Comparison of ENCODE assay signal across 32 cellular contexts in the genomic region with DNA sequence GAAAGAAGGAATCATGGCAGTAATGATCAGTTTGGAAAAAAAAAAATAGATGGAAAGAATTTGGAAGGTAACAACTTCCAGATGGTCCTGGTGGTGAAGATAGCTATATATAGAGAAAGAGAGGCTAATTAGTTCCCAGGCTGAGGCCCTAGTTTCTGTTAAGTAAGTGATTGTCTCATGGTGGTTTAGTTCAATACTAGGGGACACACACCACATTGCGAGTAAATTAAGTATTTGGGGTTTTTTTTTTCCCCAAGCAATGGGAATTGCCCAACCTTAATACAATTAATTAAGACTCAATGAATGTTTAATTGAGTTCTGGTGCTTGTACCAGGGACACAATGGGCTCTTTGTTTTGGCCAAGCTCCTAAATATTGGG.
"Had no signal": no experiment of that assay in that cellular context is flagged by ENCODE, and none has a peak within 500 bp of the region (broad histone marks: within the 10 kb centered on the region; RNA-seq: fewer than 3 reads in every experiment).

No MANE protein-coding gene starts in this region.

- H3K4me3 ChIP-seq: Peyer's patch had no signal

- H3K36me3 ChIP-seq: Peyer's patch, WERI-Rb-1 had no signal

- H3K4me1 ChIP-seq: Peyer's patch had no signal

- H3K9me3 ChIP-seq: Peyer's patch had no signal

- DNase-seq: activated CD4-positive, alpha-beta memory T cell treated with anti-CD3 and anti-CD28 coated beads, Interleukin-2, amount 10 ng/mL, durations not matched to agents 7 days and 5 days; activated CD4-positive, alpha-beta T cell treated with anti-CD3 and anti-CD28 coated beads for 1 hour; activated CD4-positive, alpha-beta T cell treated with anti-CD3 and anti-CD28 coated beads for 48 hours; activated CD4-positive, CD25-positive, alpha-beta regulatory T cell; activated CD8-positive, alpha-beta memory T cell treated with anti-CD3 and anti-CD28 coated beads for 24 hours; activated CD8-positive, alpha-beta memory T cell treated with anti-CD3 and anti-CD28 coated beads, Interleukin-2, amount 10 ng/mL, durations not matched to agents 7 days and 5 days; activated CD8-positive, alpha-beta memory T cell treated with anti-CD3 and anti-CD28 coated beads, Interleukin-2, amount 50 U/mL, for 48 hours; activated gamma-delta T cell; activated naive CD4-positive, alpha-beta T cell treated with Interleukin-2 at 50 U/mL for 16 hours; activated naive CD8-positive, alpha-beta T cell treated with anti-CD3 and anti-CD28 coated beads, Interleukin-2, amount 50 U/mL, for 24 hours; activated T-cell treated with anti-CD3 and anti-CD28 coated beads, Interleukin-2, amount 50 U/mL, for 1 hour; anterior cingulate cortex; central memory CD4-positive, alpha-beta T cell; Kasumi-1; MM.1S; MV-4-11; NCI-H1092; NCI-H1436 treated with DMSO at 0.1 percent for 48 hours; NCI-H1694 treated with DMSO at 0.1 percent for 48 hours; NCI-H2029 treated with DMSO at 0.1 percent for 48 hours; NCI-H2107; NCI-H2171; NCI-H510A; NCI-H526; NCI-H748 treated with DMSO at 0.1 percent for 48 hours; NK-92 treated with Interleukin-12 subunit alpha and Interleukin-12 subunit beta, amount 100 ng/mL, for 24 hours; PC-3; Peyer's patch; RPMI8226; SHP77 treated with DMSO at 0.1 percent for 48 hours; T1000; WERI-Rb-1 had no signal

- ATAC-seq: activated CD8-positive, alpha-beta memory T cell treated with anti-CD3 and anti-CD28 coated beads, Interleukin-2, amount 10 ng/mL, durations not matched to agents 7 days and 5 days; activated naive CD8-positive, alpha-beta T cell treated with anti-CD3 and anti-CD28 coated beads, Interleukin-2, amount 50 U/mL, for 24 hours; PC-3 had no signal

- H3K27ac ChIP-seq: Peyer's patch, WERI-Rb-1 had no signal

- H3K27me3 ChIP-seq: Peyer's patch had no signal
